In the genomic region with DNA sequence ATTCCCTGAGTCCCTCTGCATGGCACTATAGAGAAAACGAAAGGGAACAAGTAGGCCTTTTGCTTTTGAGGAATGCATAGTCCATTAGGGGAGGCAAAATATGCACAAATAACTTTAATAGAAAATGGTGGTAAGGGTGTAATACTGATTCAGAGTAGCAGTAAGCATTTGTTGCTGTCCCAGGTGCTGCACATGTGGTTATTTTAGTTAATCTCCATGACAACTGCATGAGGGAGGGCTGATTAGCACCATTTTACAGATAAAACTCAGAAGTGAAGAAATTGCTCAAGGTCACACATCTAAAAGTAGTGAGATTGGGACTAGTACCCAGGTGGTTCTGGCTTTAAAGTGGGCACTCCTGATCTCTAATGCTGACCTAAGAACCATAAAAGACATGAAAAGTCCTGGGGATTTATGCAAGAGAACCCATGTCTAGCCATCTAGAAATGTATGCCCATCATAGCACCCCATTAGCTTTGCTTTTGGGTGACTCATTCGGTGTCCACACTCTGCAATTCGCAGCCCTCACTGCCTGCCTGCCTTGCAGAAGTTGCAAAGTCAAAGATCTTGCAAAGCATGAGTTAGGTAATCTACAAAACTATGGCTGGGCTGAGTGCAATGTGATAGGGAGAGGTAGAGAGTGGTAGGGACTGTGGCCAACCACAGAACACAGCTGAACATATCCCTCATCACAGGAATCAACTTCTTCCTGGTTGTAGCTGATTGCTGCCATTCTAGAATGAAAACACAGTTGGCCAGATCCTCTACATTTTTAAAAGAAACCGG, we compare ENCODE assay signal across 21 cellular contexts.
A peak's percentile ranks its signal among the peaks of the same experiment; 100 is the strongest.
DNase-seq lines count a peak whose midpoint lies in the region; ATAC-seq and TF ChIP-seq lines count a peak whose summit lies in the region.
"Had no signal": no experiment of that assay in that cellular context is flagged by ENCODE, and none has a peak within 500 bp of the region (broad histone marks: within the 10 kb centered on the region; RNA-seq: fewer than 3 reads in every experiment).

No MANE protein-coding gene starts in this region.

- H3K9me3 Mint-ChIP-seq in GM23338, result no peaks in the 10 kb centered on the region
- H3K9me3 Mint-ChIP-seq in CD14-positive monocyte, result peaks cover 0 to 6% (median 3%) of the 10 kb centered on the region in 7 donors
- H3K9me3 Mint-ChIP-seq: CD8-positive, alpha-beta T cell had no signal

- no peak for DNase-seq in GM23338 (ENCODE audit: low spot score)
- peak; percentile 5 for DNase-seq in KBM-7
- peak; percentile 85 for DNase-seq in NOMO-1 treated with dmso at 0.1 percent for 144 hours (lab: John Stamatoyannopoulos, UW; ENCODE audit: unreplicated experiment)
- peak; percentile 2 for DNase-seq in epithelial cell of esophagus (ENCODE audit: low read depth)
- DNase-seq in CD14-positive monocyte (ENCODE audit: low spot score), result no peak
- no peak for DNase-seq in C1 segment of cervical spinal cord (lab: John Stamatoyannopoulos, UW)
- no peak for DNase-seq in activated T-cell treated with anti-CD3 and anti-CD28 coated beads, Interleukin-2, amount 50 U/mL, for 48 hours
- DNase-seq: ACHN; CD8-positive, alpha-beta T cell; DMS79 treated with DMSO at 0.1 percent for 48 hours; GDM1; GOT3; NCI-H1092; NCI-H1694; NCI-H2107; NCI-H226; NCI-H526 had no signal

- H3K4me1 Mint-ChIP-seq in GM23338 (no peaks in the 10 kb centered on the region), CD14-positive monocyte (no peaks in the 10 kb centered on the region)
- H3K4me1 Mint-ChIP-seq: B cell had no signal

- no peaks in the 10 kb centered on the region for H3K27me3 Mint-ChIP-seq in GM23338 (ENCODE audit: insufficient read depth, low read depth, poor library complexity)
- no peaks in the 10 kb centered on the region for H3K27me3 Mint-ChIP-seq in CD14-positive monocyte (ENCODE audit: low read depth in 3 of 3)

- H3K36me3 ChIP-seq in GM23338 (ENCODE audit: insufficient read depth), result no peaks in the 10 kb centered on the region

- ATAC-seq in GM23338, result no peak; the same call in 2 of the 3 replicates
- no peak for ATAC-seq in GM18868 (IDR thresholded peaks at IDR 0.05; ENCODE audit: unreplicated experiment)
- ATAC-seq: CD8-positive, alpha-beta T cell; HepG2 had no signal

- H3K79me2 ChIP-seq in GM23338 (replicated peaks; ENCODE audit: insufficient read depth), result no peaks in the 10 kb centered on the region

- H3K27me3 ChIP-seq in GM23338 (ENCODE audit: insufficient read depth), result no peaks in the 10 kb centered on the region

- no peaks in the 10 kb centered on the region for H3K4me1 ChIP-seq in GM23338 (ENCODE audit: insufficient read depth)

- in situ Hi-C loops in KBM-7 (cut with MboI; ENCODE audit: low pct_unique_long_range_greater_than_20kb, low sequenced_read_pairs), result no loop called here

- H3K36me3 Mint-ChIP-seq in GM23338 (ENCODE audit: low read depth), result no peaks in the 10 kb centered on the region
- H3K36me3 Mint-ChIP-seq in CD14-positive monocyte, result no peaks in the 10 kb centered on the region
- H3K36me3 Mint-ChIP-seq: CD8-positive, alpha-beta T cell had no signal

- no peaks in the 10 kb centered on the region for H3F3A ChIP-seq in GM23338 (replicated peaks; ENCODE audit: low read depth)

- TF ChIP-seq CTCF in GM23338 (conservative IDR thresholded peaks at IDR 0.05; ENCODE audit: low read depth in 2 of 2) (no peak), epithelial cell of esophagus (IDR thresholded peaks at IDR 0.05; ENCODE audit: insufficient read depth, low read depth, low read length, missing control alignments) (no peak), CD14-positive monocyte (IDR thresholded peaks at IDR 0.05) (no peak)

- H3K4me3 ChIP-seq in GM23338, result no peak overlapping the region
- H3K4me3 ChIP-seq in epithelial cell of esophagus (ENCODE audit: low read length), result no peak overlapping the region

- no peak overlapping the region for H3K4me2 ChIP-seq in GM23338

- H3K4me3 Mint-ChIP-seq in GM23338 (no peak overlapping the region), CD14-positive monocyte (no peak overlapping the region)
- H3K4me3 Mint-ChIP-seq: B cell; CD8-positive, alpha-beta T cell had no signal

- H3K9me2 ChIP-seq in GM23338 (ENCODE audit: insufficient read depth), result no peaks in the 10 kb centered on the region

- intact Hi-C loops in CD14-positive monocyte (cut with micrococcal nuclease), result no loop called here

- H2AFZ ChIP-seq in GM23338, result no peak overlapping the region

- H4K20me1 ChIP-seq in GM23338 (replicated peaks; ENCODE audit: insufficient read depth), result no peaks in the 10 kb centered on the region

- no peak overlapping the region for H3K27ac ChIP-seq in GM23338 (ENCODE audit: low read depth)
- H3K27ac ChIP-seq: RWPE1 had no signal

- H3K27ac Mint-ChIP-seq in GM23338 (no peak overlapping the region), CD14-positive monocyte (no peak overlapping the region)
- H3K27ac Mint-ChIP-seq: B cell; CD8-positive, alpha-beta T cell had no signal

TF ChIP-seq in GM23338, 12 proteins besides CTCF, POLR2A, EP300 and RAD21:
- TF ChIP-seq, protein P1, sequence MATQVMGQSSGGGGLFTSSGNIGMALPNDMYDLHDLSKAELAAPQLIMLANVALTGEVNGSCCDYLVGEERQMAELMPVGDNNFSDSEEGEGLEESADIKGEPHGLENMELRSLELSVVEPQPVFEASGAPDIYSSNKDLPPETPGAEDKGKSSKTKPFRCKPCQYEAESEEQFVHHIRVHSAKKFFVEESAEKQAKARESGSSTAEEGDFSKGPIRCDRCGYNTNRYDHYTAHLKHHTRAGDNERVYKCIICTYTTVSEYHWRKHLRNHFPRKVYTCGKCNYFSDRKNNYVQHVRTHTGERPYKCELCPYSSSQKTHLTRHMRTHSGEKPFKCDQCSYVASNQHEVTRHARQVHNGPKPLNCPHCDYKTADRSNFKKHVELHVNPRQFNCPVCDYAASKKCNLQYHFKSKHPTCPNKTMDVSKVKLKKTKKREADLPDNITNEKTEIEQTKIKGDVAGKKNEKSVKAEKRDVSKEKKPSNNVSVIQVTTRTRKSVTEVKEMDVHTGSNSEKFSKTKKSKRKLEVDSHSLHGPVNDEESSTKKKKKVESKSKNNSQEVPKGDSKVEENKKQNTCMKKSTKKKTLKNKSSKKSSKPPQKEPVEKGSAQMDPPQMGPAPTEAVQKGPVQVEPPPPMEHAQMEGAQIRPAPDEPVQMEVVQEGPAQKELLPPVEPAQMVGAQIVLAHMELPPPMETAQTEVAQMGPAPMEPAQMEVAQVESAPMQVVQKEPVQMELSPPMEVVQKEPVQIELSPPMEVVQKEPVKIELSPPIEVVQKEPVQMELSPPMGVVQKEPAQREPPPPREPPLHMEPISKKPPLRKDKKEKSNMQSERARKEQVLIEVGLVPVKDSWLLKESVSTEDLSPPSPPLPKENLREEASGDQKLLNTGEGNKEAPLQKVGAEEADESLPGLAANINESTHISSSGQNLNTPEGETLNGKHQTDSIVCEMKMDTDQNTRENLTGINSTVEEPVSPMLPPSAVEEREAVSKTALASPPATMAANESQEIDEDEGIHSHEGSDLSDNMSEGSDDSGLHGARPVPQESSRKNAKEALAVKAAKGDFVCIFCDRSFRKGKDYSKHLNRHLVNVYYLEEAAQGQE (IDR thresholded peaks at IDR 0.05; ENCODE audit: unreplicated experiment), result peak; percentile 41
- TF ChIP-seq JUNB (IDR thresholded peaks at IDR 0.05; ENCODE audit: unreplicated experiment), result no peak
TF ChIP-seq in GM23338: peak in this region for 1.

Comparison
In these comparisons a context has a peak if more than half of its experiments do, and no peak if none do; other contexts are left out.
1. DNase-seq: peak in KBM-7 (single experiment), NOMO-1 treated with dmso at 0.1 percent for 144 hours (single experiment) and epithelial cell of esophagus (single experiment); none in GM23338 (single experiment), CD14-positive monocyte (single experiment), C1 segment of cervical spinal cord (0 of 14) and activated T-cell treated with anti-CD3 and anti-CD28 coated beads, Interleukin-2, amount 50 U/mL, for 48 hours (0 of 2).